In the genomic region with DNA sequence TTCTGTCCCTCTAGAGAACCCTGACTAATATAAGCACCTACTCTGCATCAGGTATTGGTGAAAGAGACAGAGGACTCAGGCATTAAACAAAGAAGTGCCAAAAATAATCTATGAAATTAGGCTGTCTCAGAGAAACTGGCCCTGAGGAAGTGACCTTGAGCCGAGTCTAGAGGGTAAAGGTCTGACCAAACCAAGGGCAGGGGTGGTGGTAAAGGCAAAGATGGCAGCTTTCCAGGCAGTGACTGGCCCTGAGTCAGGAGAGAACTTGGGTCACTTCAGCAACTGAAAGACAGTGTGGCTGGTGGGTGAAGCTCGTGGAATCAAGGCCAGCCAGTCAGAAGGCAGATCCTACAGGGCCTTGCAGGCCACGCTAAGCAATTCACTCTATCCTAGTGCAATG, we compare ENCODE assay signal across 20 cellular contexts. TPM values are rescaled to one million over a fixed set of nuclear protein-coding genes. Genes with fewer than 3 reads are reported as not detected.
DNase-seq lines count a peak whose midpoint lies in the region; ATAC-seq and TF ChIP-seq lines count a peak whose summit lies in the region.
"Had no signal": no experiment of that assay in that cellular context is flagged by ENCODE, and none has a peak within 500 bp of the region (broad histone marks: within the 10 kb centered on the region; RNA-seq: fewer than 3 reads in every experiment).

No MANE protein-coding gene starts in this region.

- intact Hi-C loops in CD8-positive, alpha-beta T cell (cut with DNase I, micrococcal nuclease) = no loop called here

- CTCF ChIA-PET in CD8-positive, alpha-beta T cell (lab: Charles Lee) = interaction anchor here (1.2 kb wide), 1 partner anchor 45 kb away, joined by 4 read pairs; no protein-coding TSS in a partner anchor

- POLR2A ChIA-PET in CD8-positive, alpha-beta T cell (lab: Charles Lee) = interaction anchor here (1.0 kb wide), 1 partner anchor 37 kb away, joined by 3 read pairs; no protein-coding TSS in a partner anchor

- no peaks in the 10 kb centered on the region for H3K9me3 ChIP-seq in CD8-positive, alpha-beta T cell (ENCODE audit: low read length)
- H3K9me3 ChIP-seq in MG63 = 0 out of 2 replicates have a peak, but pooled peaks cover 3% of the 10 kb centered on the region

- no peaks in the 10 kb centered on the region for H3K27me3 Mint-ChIP-seq in CD8-positive, alpha-beta T cell (ENCODE audit: low read depth)
- H3K27me3 Mint-ChIP-seq in immature natural killer cell (ENCODE audit: low read depth in 3 of 3) = peaks cover 0 to 14% (median 10%) of the 10 kb centered on the region in 3 donors
- H3K27me3 Mint-ChIP-seq in osteocyte (ENCODE audit: unreplicated experiment) = no peaks in the 10 kb centered on the region

- H3K27me3 ChIP-seq in CD8-positive, alpha-beta T cell (ENCODE audit: insufficient read depth, low read length) = no peaks in the 10 kb centered on the region
- H3K27me3 ChIP-seq in MG63 = no peaks in the 10 kb centered on the region

- no peak overlapping the region for H3K27ac ChIP-seq in CD8-positive, alpha-beta T cell (ENCODE audit: low read depth, low read length)
- H3K27ac ChIP-seq: PC-9 had no signal

- no peak for ATAC-seq in CD8-positive, alpha-beta T cell
- ATAC-seq in GM21737 (IDR thresholded peaks at IDR 0.05; ENCODE audit: unreplicated experiment) (no peak), GM19395 (IDR thresholded peaks at IDR 0.05; ENCODE audit: unreplicated experiment) (no peak)
- ATAC-seq: activated CD4-positive, CD25-positive, alpha-beta regulatory T cell treated with anti-CD3 and anti-CD28 coated beads, Interleukin-2, amount 50 U/mL, for 24 hours had no signal

- H3K4me1 ChIP-seq in CD8-positive, alpha-beta T cell (ENCODE audit: insufficient read depth, low read length) = peaks cover 13% of the 10 kb centered on the region

- H3K4me3 Mint-ChIP-seq in CD8-positive, alpha-beta T cell = no peak overlapping the region
- H3K4me3 Mint-ChIP-seq in immature natural killer cell (peak overlapping the region; percentile 22 to 73 (median 63)), osteocyte (ENCODE audit: unreplicated experiment) (no peak overlapping the region)
- H3K4me3 Mint-ChIP-seq: endodermal cell, neural crest cell had no signal

- H3K27ac Mint-ChIP-seq in CD8-positive, alpha-beta T cell = peak overlapping the region; percentile 42
- peak overlapping the region; percentile 87 to 96 (median 93) for H3K27ac Mint-ChIP-seq in immature natural killer cell
- peak overlapping the region; percentile 9 for H3K27ac Mint-ChIP-seq in osteocyte (ENCODE audit: unreplicated experiment)
- H3K27ac Mint-ChIP-seq: endodermal cell had no signal

- H3K4me1 Mint-ChIP-seq in CD8-positive, alpha-beta T cell (ENCODE audit: low read depth) = peaks cover 34% of the 10 kb centered on the region
- H3K4me1 Mint-ChIP-seq in immature natural killer cell = peaks cover 61% of the 10 kb centered on the region in 2 donors
- H3K4me1 Mint-ChIP-seq in osteocyte (ENCODE audit: unreplicated experiment) = peaks cover 14% of the 10 kb centered on the region
- H3K4me1 Mint-ChIP-seq: neural crest cell had no signal

- H3K36me3 ChIP-seq in CD8-positive, alpha-beta T cell (ENCODE audit: insufficient read depth, low read length) = no peaks in the 10 kb centered on the region
- H3K36me3 ChIP-seq in MG63 = no peaks in the 10 kb centered on the region

- TF ChIP-seq CTCF in CD8-positive, alpha-beta T cell (IDR thresholded peaks at IDR 0.05) = no peak
- TF ChIP-seq CTCF in osteocyte (IDR thresholded peaks at IDR 0.05) = no peak

- H3K36me3 Mint-ChIP-seq in CD8-positive, alpha-beta T cell = peaks cover 9% of the 10 kb centered on the region
- H3K36me3 Mint-ChIP-seq in immature natural killer cell = peaks cover 3 to 5% (median 5%) of the 10 kb centered on the region in 3 donors
- no peaks in the 10 kb centered on the region for H3K36me3 Mint-ChIP-seq in osteocyte (ENCODE audit: unreplicated experiment)

- no peak overlapping the region for H3K4me3 ChIP-seq in CD8-positive, alpha-beta T cell (ENCODE audit: low read depth, low read length)
- H3K4me3 ChIP-seq in MG63 = no peak overlapping the region
- H3K4me3 ChIP-seq: PC-9 had no signal

- DNase-seq in CD8-positive, alpha-beta T cell = no peak
- DNase-seq in MG63 (peak; percentile 48), immature natural killer cell (peak in 1 of 3 donors; percentile 4), osteocyte (ENCODE audit: extremely low spot score, unreplicated experiment) (no peak), NCI-H2227 treated with DMSO at 0.1 percent for 48 hours (lab: John Stamatoyannopoulos, UW) (no peak), hypothalamus (lab: John Stamatoyannopoulos, UW) (no peak)
- DNase-seq: activated effector memory CD4-positive, alpha-beta T cell treated with Interleukin-2 at 50 U/mL for 16 hours; cerebellar nuclear complex; endodermal cell; H7; mesendoderm; NCI-H1092 treated with DMSO at 0.1 percent for 48 hours; NCI-H774; PC-9; retina; T1000 had no signal

- peaks cover 2% of the 10 kb centered on the region for H3K9me3 Mint-ChIP-seq in CD8-positive, alpha-beta T cell
- H3K9me3 Mint-ChIP-seq in immature natural killer cell (peaks cover 0 to 4% (median 0%) of the 10 kb centered on the region in 6 donors), osteocyte (ENCODE audit: unreplicated experiment) (no peaks in the 10 kb centered on the region)

RNA-seq across cellular contexts. Expression of gene CDKL1, which starts 30.6 kb away (rescaled TPM):
- total RNA-seq in CD8-positive, alpha-beta T cell = 1 to 10 TPM; 1.2 to 1.5 TPM
- 4.7 and 15.2 TPM in 2 replicates for total RNA-seq in MG63 (2014; rRNA removed; shearing (Covaris generic); ENCODE audit: low replicate concordance)
- polyA plus RNA-seq in immature natural killer cell = 1 to 10 TPM; 3.6 to 9.9 (median 5.4) TPM
- total RNA-seq in osteocyte = 9.0 and 9.8 TPM in 2 replicates

RNA-seq across cellular contexts. Expression of gene DMAC2L, which starts 54.0 kb away (rescaled TPM):
- total RNA-seq in CD8-positive, alpha-beta T cell = 10 to 100 TPM; 16.6 to 17.8 TPM
- total RNA-seq in MG63 (2014; rRNA removed; shearing (Covaris generic); ENCODE audit: low replicate concordance) = 4.6 and 6.4 TPM in 2 replicates
- 10 to 100 TPM; 13.6 to 20.9 (median 20.0) TPM for polyA plus RNA-seq in immature natural killer cell
- total RNA-seq in osteocyte = 17.7 and 21.7 TPM in 2 replicates

RNA-seq across cellular contexts. Expression of gene L2HGDH, which starts 54.1 kb away (rescaled TPM):
- 1 to 10 TPM; 2.6 to 3.0 TPM for total RNA-seq in CD8-positive, alpha-beta T cell
- 10.4 and 12.5 TPM in 2 replicates for total RNA-seq in MG63 (2014; rRNA removed; shearing (Covaris generic); ENCODE audit: low replicate concordance)
- polyA plus RNA-seq in immature natural killer cell = 1 to 10 TPM; 2.4 to 6.4 (median 3.5) TPM
- total RNA-seq in osteocyte = 4.2 and 6.5 TPM in 2 replicates

Comparison
In these comparisons a context has a peak if more than half of its experiments do, and no peak if none do; other contexts are left out.
1. H3K27ac Mint-ChIP-seq: peak in every context shown above with its lines; median percentile 93 in immature natural killer cell; 42 in CD8-positive, alpha-beta T cell; 9 in osteocyte.
2. H3K4me3 Mint-ChIP-seq: peak in immature natural killer cell (5 of 5); none in CD8-positive, alpha-beta T cell (single experiment) and osteocyte (single experiment).